Comparison of ENCODE assay signal across 9 cellular contexts in genomic region chr7:152459724-152460251, GRCh38. TPM values are rescaled to one million over a fixed set of nuclear protein-coding genes. Genes with fewer than 3 reads are reported as not detected.
DNase-seq lines count a peak whose midpoint lies in the region; ATAC-seq lines count a peak whose summit lies in the region.
"Had no signal": no experiment of that assay in that cellular context is flagged by ENCODE, and none has a peak within 500 bp of the region (broad histone marks: within the 10 kb centered on the region; RNA-seq: fewer than 3 reads in every experiment).

No MANE protein-coding gene starts in this region.

- H2AK5ac ChIP-seq in neuronal stem cell (ENCODE audit: low read depth, low read length) = no peak overlapping the region

- no peak for ATAC-seq in HG02840 (IDR thresholded peaks at IDR 0.05; ENCODE audit: low FRiP score, unreplicated experiment)

- peaks cover 0 to 5% of the 10 kb centered on the region in 2 donors for H3K4me1 ChIP-seq in neuronal stem cell (ENCODE audit: control insufficient read depth in 2 of 2, insufficient read depth in 1 of 2, low read depth in 1 of 2, low read length in 2 of 2)

- H4K91ac ChIP-seq in neuronal stem cell (ENCODE audit: low read depth, low read length, poor library complexity) = no peak overlapping the region

- DNase-seq in GF-D8 (lab: John Stamatoyannopoulos, UW) = peak; percentile 98
- DNase-seq in NCI-H2081 (lab: John Stamatoyannopoulos, UW) = peak; percentile 58 to 76
- DNase-seq in amniotic stem cell (lab: John Stamatoyannopoulos, UW) = peak; percentile 8
- no peak for DNase-seq in neuronal stem cell (ENCODE audit: low spot score)
- no peak for DNase-seq in effector CD8-positive, alpha-beta T cell (lab: John Stamatoyannopoulos, UW)
- no peak for DNase-seq in NCI-H82 treated with DMSO at 0.1 percent for 48 hours (lab: John Stamatoyannopoulos, UW; ENCODE audit: unreplicated experiment)
- no peak for DNase-seq in DMS153 (lab: John Stamatoyannopoulos, UW)

- H3K9me3 ChIP-seq in neuronal stem cell (replicated peaks in 1 of 2; ENCODE audit: control insufficient read depth in 2 of 2, insufficient read depth in 1 of 2, low read depth in 1 of 2, low read length in 2 of 2) = peaks cover 0 to 2% of the 10 kb centered on the region in 2 donors

- H3K27me3 ChIP-seq in neuronal stem cell (ENCODE audit: control insufficient read depth in 3 of 3, insufficient read depth in 3 of 3, low read depth in 1 of 3, low read length in 3 of 3) = no peaks in the 10 kb centered on the region

- H3K14ac ChIP-seq in neuronal stem cell (ENCODE audit: low read length) = no peak overlapping the region

- H3K4me3 ChIP-seq in neuronal stem cell (ENCODE audit: low read length in 2 of 2) = no peak overlapping the region
- H3K4me3 ChIP-seq: SK-N-MC had no signal

- H3K9ac ChIP-seq in neuronal stem cell (ENCODE audit: low read depth, low read length, poor library complexity) = no peak overlapping the region

- no peak overlapping the region for H2BK12ac ChIP-seq in neuronal stem cell (ENCODE audit: low read length)

- peaks cover 6% of the 10 kb centered on the region for H3K79me1 ChIP-seq in neuronal stem cell (ENCODE audit: low read depth, low read length)

- no peak overlapping the region for H2BK120ac ChIP-seq in neuronal stem cell (ENCODE audit: low read depth, low read length)

- H3K18ac ChIP-seq in neuronal stem cell (ENCODE audit: low read length) = peak overlapping the region; percentile 27

- no peak overlapping the region for H4K8ac ChIP-seq in neuronal stem cell (ENCODE audit: low read depth, low read length)

- no peak overlapping the region for H3K4me2 ChIP-seq in neuronal stem cell (ENCODE audit: insufficient read depth, low read length, poor library complexity, severe bottlenecking)

- H2BK15ac ChIP-seq in neuronal stem cell (ENCODE audit: low read length) = no peak overlapping the region

- no peak overlapping the region for H2BK5ac ChIP-seq in neuronal stem cell (ENCODE audit: low read length)

- peak overlapping the region; percentile 63 for H2AFZ ChIP-seq in neuronal stem cell (ENCODE audit: low read length)

- no peak overlapping the region for H3K23ac ChIP-seq in neuronal stem cell (ENCODE audit: low read depth, low read length, poor library complexity)

- no CpG with 5 or more reads among the region's 5 CpGs for WGBS in neuronal stem cell (ENCODE audit: extremely low coverage in 2 of 2, insufficient read length in 2 of 2, insufficient replicate concordance in 1 of 2), 2 donors

- no peak overlapping the region for H3K4ac ChIP-seq in neuronal stem cell (ENCODE audit: low read length)

- no peaks in the 10 kb centered on the region for H3K36me3 ChIP-seq in neuronal stem cell (replicated peaks in 1 of 2; ENCODE audit: control insufficient read depth in 2 of 2, insufficient read depth in 2 of 2, low read length in 2 of 2)

- H3K27ac ChIP-seq in neuronal stem cell (replicated peaks; ENCODE audit: low read length) = no peak overlapping the region
- H3K27ac ChIP-seq: SK-N-MC had no signal

RNA-seq across cellular contexts. Expression of gene KMT2C, which starts 24.0 kb away (rescaled TPM):
- polyA plus RNA-seq in neuronal stem cell (2013, experiment 1 of 2) = 6.7 TPM
- polyA plus RNA-seq in neuronal stem cell (2013, experiment 2 of 2) = 7.8 TPM

Comparison
In these comparisons a context has a peak if more than half of its experiments do, and no peak if none do; other contexts are left out.
1. DNase-seq: peak in GF-D8 (single experiment), NCI-H2081 (2 of 2) and amniotic stem cell (single experiment); none in neuronal stem cell (single experiment), effector CD8-positive, alpha-beta T cell (single experiment), NCI-H82 treated with DMSO at 0.1 percent for 48 hours (single experiment) and DMS153 (single experiment).